26 cellular contexts compared by ENCODE assay signal in the genomic region with DNA sequence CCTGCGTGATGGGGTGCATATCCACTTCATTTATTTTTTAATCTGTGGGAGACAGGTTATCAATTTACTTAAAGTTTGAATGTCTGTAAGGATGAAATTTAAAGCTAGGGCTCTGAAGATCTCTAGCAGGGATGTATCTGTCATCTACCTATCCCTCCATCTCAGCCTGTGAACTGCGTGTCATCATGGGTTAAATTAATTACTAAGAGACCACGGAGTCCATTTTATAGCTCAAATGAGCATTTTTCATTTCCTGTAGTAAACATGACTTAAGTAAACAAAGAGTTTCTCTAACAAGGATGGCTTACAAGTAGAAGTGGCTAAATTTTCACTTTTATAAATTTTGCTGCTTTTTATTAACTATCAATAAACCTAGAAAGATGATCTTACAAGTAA. TPM values are rescaled to one million over a fixed set of nuclear protein-coding genes. Genes with fewer than 3 reads are reported as not detected.
DNase-seq lines count a peak whose midpoint lies in the region; ATAC-seq, FAIRE-seq and TF ChIP-seq lines count a peak whose summit lies in the region.
"Had no signal": no experiment of that assay in that cellular context is flagged by ENCODE, and none has a peak within 500 bp of the region (broad histone marks: within the 10 kb centered on the region; RNA-seq: fewer than 3 reads in every experiment).

No MANE protein-coding gene starts in this region.

- H4K8ac ChIP-seq in H1 (ENCODE audit: extremely low read depth, insufficient read depth, low read length) = no peak overlapping the region

- H3K9ac ChIP-seq in HUES64 (ENCODE audit: low read depth, low read length) = 0 out of 2 replicates have a peak overlapping the region, but pooled peaks have one; percentile 25
- H3K9ac ChIP-seq in H1 (replicated peaks in 1 of 4; ENCODE audit: extremely low read depth in 1 of 4, low read depth in 3 of 4, low read length in 3 of 4) = no peak overlapping the region
- no peak overlapping the region for H3K9ac ChIP-seq in neural progenitor cell

- peak overlapping the region; percentile 31 to 98 for H3K4me3 Mint-ChIP-seq in activated T-cell treated with anti-CD3 and anti-CD28 coated beads, Interleukin-2, amount 50 U/mL, for 72 hours
- peak overlapping the region; percentile 44 for H3K4me3 Mint-ChIP-seq in neural progenitor cell
- H3K4me3 Mint-ChIP-seq in CD8-positive, alpha-beta T cell = no peak overlapping the region

- TF ChIP-seq CTCF in H1 (IDR thresholded peaks at IDR 0.05; ENCODE audit: control extremely low read depth in 1 of 3, insufficient read depth in 1 of 3, low read depth in 1 of 3, low read length in 3 of 3) = no peak
- TF ChIP-seq CTCF in neural progenitor cell (IDR thresholded peaks at IDR 0.05) = no peak
- no peak for TF ChIP-seq CTCF in CD8-positive, alpha-beta T cell (IDR thresholded peaks at IDR 0.05)
- TF ChIP-seq CTCF in BE2C (IDR thresholded peaks at IDR 0.05; ENCODE audit: low read depth, low read length) = no peak

- H3K79me2 ChIP-seq in H1 (ENCODE audit: control insufficient read depth in 1 of 2, insufficient read depth in 2 of 2, low read length in 2 of 2) (peaks cover 3 to 62% of the 10 kb centered on the region in 2 experiments; a peak in 2 of 4 replicates), neural progenitor cell (ENCODE audit: low read depth) (no peaks in the 10 kb centered on the region)

- H3K9me3 Mint-ChIP-seq in activated T-cell treated with anti-CD3 and anti-CD28 coated beads, Interleukin-2, amount 50 U/mL, for 72 hours = no peaks in the 10 kb centered on the region
- H3K9me3 Mint-ChIP-seq in neural progenitor cell = peaks cover 3% of the 10 kb centered on the region
- no peaks in the 10 kb centered on the region for H3K9me3 Mint-ChIP-seq in CD8-positive, alpha-beta T cell

- H3K36me3 ChIP-seq in HUES64 (ENCODE audit: insufficient read depth, low read length) (no peaks in the 10 kb centered on the region), H1 (ENCODE audit: control insufficient read depth in 2 of 4, insufficient read depth in 4 of 4, low read length in 3 of 4) (0 out of 8 replicates have a peak, but pooled peaks cover 0 to under 1% (median 0%) of the 10 kb centered on the region in 4 experiments), neural progenitor cell (no peaks in the 10 kb centered on the region), BE2C (no peaks in the 10 kb centered on the region)
- no peaks in the 10 kb centered on the region for H3K36me3 ChIP-seq in CD8-positive, alpha-beta T cell (ENCODE audit: insufficient read depth, low read length)
- H3K36me3 ChIP-seq: thyroid gland had no signal

- no peak for DNase-seq in activated T-cell treated with anti-CD3 and anti-CD28 coated beads, Interleukin-2, amount 50 U/mL, for 72 hours
- no peak for DNase-seq in activated T-cell treated with anti-CD3 and anti-CD28 coated beads, Interleukin-2, amount 50 U/mL, for 1 hour
- DNase-seq in H1 (ENCODE audit: low read depth in 1 of 2, low spot score in 2 of 2) (no peak), neural progenitor cell (ENCODE audit: low spot score) (no peak), BE2C (no peak)
- DNase-seq in CD8-positive, alpha-beta T cell = no peak
- DNase-seq: activated CD4-positive, alpha-beta T cell treated with anti-CD3 and anti-CD28 coated beads for 1 hour; activated CD8-positive, alpha-beta memory T cell treated with anti-CD3 and anti-CD28 coated beads, Interleukin-2, amount 50 U/mL, for 4 hours; activated naive CD4-positive, alpha-beta T cell; anterior cingulate cortex; central memory CD4-positive, alpha-beta T cell; DMS53; Karpas-422; left colon; naive thymus-derived CD8-positive, alpha-beta T cell; NCI-H1105; NCI-H2081 treated with DMSO at 0.1 percent for 48 hours; NCI-H524 treated with DMSO at 0.1 percent for 48 hours; stimulated activated naive CD4-positive, alpha-beta T cell; thyroid gland had no signal

- peak overlapping the region; percentile 92 to 95 for H3K4me2 ChIP-seq in H1 (ENCODE audit: insufficient read depth in 1 of 2, low read depth in 2 of 2, low read length in 2 of 2)
- H3K4me2 ChIP-seq in neural progenitor cell = no peak overlapping the region

- H2AFZ ChIP-seq in H1 (ENCODE audit: low read length) = no peak overlapping the region
- H2AFZ ChIP-seq in neural progenitor cell (replicated peaks) = no peak overlapping the region

- peak overlapping the region; percentile 20 for H3K27ac Mint-ChIP-seq in activated T-cell treated with anti-CD3 and anti-CD28 coated beads, Interleukin-2, amount 50 U/mL, for 72 hours
- H3K27ac Mint-ChIP-seq in neural progenitor cell = no peak overlapping the region
- H3K27ac Mint-ChIP-seq in CD8-positive, alpha-beta T cell = no peak overlapping the region
- H3K27ac Mint-ChIP-seq: progenitor cell of endocrine pancreas had no signal

- WGBS in HUES64 = 20% methylated on average over 2 of the region's 3 CpGs
- WGBS in H1 (ENCODE audit: extremely low coverage in 1 of 2, insufficient coverage in 1 of 2, insufficient read length in 1 of 2, insufficient replicate concordance in 2 of 2, low coverage in 1 of 2, low lambda C conversion rate in 2 of 2, missing lambda C conversion rate in 1 of 2), 2 experiments = 7% methylated on average over 3 of the region's 3 CpGs; no CpG with 5 or more reads in 1 of the 2 experiments

- peak overlapping the region; percentile 56; the same call in 1 of the 2 replicates for H3K18ac ChIP-seq in H1 (ENCODE audit: extremely low read depth, low read length)

- POLR2A ChIA-PET in H1 (lab: Charles Lee; ENCODE audit: partially characterized antibody) = interaction anchor here (0.9 to 7.7 kb wide), 9 partner anchors 8 to 85 kb away, joined by 3 to 76 read pairs (median 4); partner anchors contain the start of genes ACAD8, GLB1L2, NCAPD3 and THYN1
- POLR2A ChIA-PET in CD8-positive, alpha-beta T cell (lab: Charles Lee) = interaction anchor here (0.6 to 2.4 kb wide), 6 partner anchors 9 to 240 kb away, joined by 3 to 8 read pairs (median 6); partner anchors contain the start of genes ACAD8, THYN1 and VPS26B

- H3K79me1 ChIP-seq in H1 (ENCODE audit: low read depth, low read length) = peaks cover 3% of the 10 kb centered on the region; the same call in 1 of the 2 replicates

- peaks cover 3 to 8% of the 10 kb centered on the region in 2 donors for H3K36me3 Mint-ChIP-seq in activated T-cell treated with anti-CD3 and anti-CD28 coated beads, Interleukin-2, amount 50 U/mL, for 72 hours (ENCODE audit: insufficient read depth in 2 of 2)
- H3K36me3 Mint-ChIP-seq in neural progenitor cell = no peaks in the 10 kb centered on the region
- peaks cover 13% of the 10 kb centered on the region for H3K36me3 Mint-ChIP-seq in CD8-positive, alpha-beta T cell
- H3K36me3 Mint-ChIP-seq: naive thymus-derived CD8-positive, alpha-beta T cell had no signal

- no peak overlapping the region for H2BK12ac ChIP-seq in H1 (ENCODE audit: low read depth, low read length)

- TF ChIP-seq POLR2A in H1 (IDR thresholded peaks at IDR 0.05; ENCODE audit: control extremely low read depth in 1 of 2, low read depth in 2 of 2, low read length in 2 of 2) = no peak

- H2BK5ac ChIP-seq in H1 (ENCODE audit: low read depth, low read length) = peak overlapping the region; percentile 61; the same call in 1 of the 2 replicates

- no peak overlapping the region for H3K14ac ChIP-seq in H1 (ENCODE audit: insufficient read length)

- CTCF ChIA-PET in H1 (lab: Charles Lee; ENCODE audit: partially characterized antibody) = interaction anchor here (0.6 to 12.0 kb wide), 11 partner anchors 10 to 73 kb away, joined by 3 to 114 read pairs (median 3); partner anchors contain the start of gene NCAPD3
- CTCF ChIA-PET in CD8-positive, alpha-beta T cell (lab: Charles Lee) = interaction anchor here (1.1 to 5.2 kb wide), 5 partner anchors 8 to 86 kb away, joined by 3 to 37 read pairs (median 4); no protein-coding TSS in a partner anchor

- H4K20me1 ChIP-seq in H1 (replicated peaks in 1 of 2; ENCODE audit: control insufficient read depth in 1 of 2, insufficient read depth in 2 of 2, low read length in 2 of 2) (no peaks in the 10 kb centered on the region), neural progenitor cell (ENCODE audit: low read depth) (peaks cover 14% of the 10 kb centered on the region)

- H3K4me1 Mint-ChIP-seq in activated T-cell treated with anti-CD3 and anti-CD28 coated beads, Interleukin-2, amount 50 U/mL, for 72 hours (ENCODE audit: low read depth) = peaks cover 53% of the 10 kb centered on the region
- H3K4me1 Mint-ChIP-seq in neural progenitor cell = peaks cover 37% of the 10 kb centered on the region
- peaks cover 54% of the 10 kb centered on the region for H3K4me1 Mint-ChIP-seq in CD8-positive, alpha-beta T cell (ENCODE audit: low read depth)

- H3K27ac ChIP-seq in HUES64 (ENCODE audit: low read depth, low read length) (peak overlapping the region; percentile 56; the same call in 1 of the 2 replicates), H1 (ENCODE audit: low read depth, low read length) (no peak overlapping the region), neural progenitor cell (no peak overlapping the region)
- H3K27ac ChIP-seq in CD8-positive, alpha-beta T cell (ENCODE audit: low read depth, low read length) = no peak overlapping the region
- H3K27ac ChIP-seq: thyroid gland had no signal

- no peak for TF ChIP-seq EP300 in H1 (IDR thresholded peaks at IDR 0.05; ENCODE audit: borderline replicate concordance in 1 of 2, low read depth in 2 of 2, low read length in 2 of 2)

- H4K91ac ChIP-seq in H1 (replicated peaks; ENCODE audit: insufficient read length, low read length) = no peak overlapping the region

- H2BK15ac ChIP-seq in H1 (ENCODE audit: low read length) = no peak overlapping the region

- no peak overlapping the region for H2AK5ac ChIP-seq in H1 (ENCODE audit: low read depth, low read length)

- H3K4ac ChIP-seq in H1 (replicated peaks; ENCODE audit: insufficient read length, low read depth, low read length) = no peak overlapping the region

- H3K23ac ChIP-seq in H1 (ENCODE audit: insufficient read length) = no peak overlapping the region

- H2BK20ac ChIP-seq in H1 (ENCODE audit: low read length) = no peak overlapping the region

- H3K4me3 ChIP-seq in HUES64 (ENCODE audit: low read length) (peak overlapping the region; percentile 76), H1 (ENCODE audit: extremely low read depth in 1 of 4, insufficient read depth in 2 of 4, low read depth in 3 of 4, low read length in 4 of 4) (peak overlapping the region; percentile 29 to 92 (median 89); a peak in 7 of 8 replicates), neural progenitor cell (no peak overlapping the region), BE2C (ENCODE audit: low read depth, low read length) (no peak overlapping the region)
- H3K4me3 ChIP-seq in CD8-positive, alpha-beta T cell (ENCODE audit: low read depth, low read length) = no peak overlapping the region
- H3K4me3 ChIP-seq: thyroid gland had no signal

- H3K4me1 ChIP-seq in HUES64 (ENCODE audit: insufficient read depth, low read length) = peaks cover 43% of the 10 kb centered on the region
- H3K4me1 ChIP-seq in H1 (replicated peaks in 1 of 4; ENCODE audit: control insufficient read depth in 3 of 4, insufficient read depth in 4 of 4, low read length in 3 of 4) = peaks cover 8 to 28% (median 19%) of the 10 kb centered on the region in 4 experiments
- H3K4me1 ChIP-seq in neural progenitor cell = no peaks in the 10 kb centered on the region
- H3K4me1 ChIP-seq in CD8-positive, alpha-beta T cell (ENCODE audit: insufficient read depth, low read length) = peaks cover 38% of the 10 kb centered on the region
- no peaks in the 10 kb centered on the region for H3K4me1 ChIP-seq in BE2C

- no peak for ATAC-seq in activated T-cell treated with anti-CD3 and anti-CD28 coated beads, Interleukin-2, amount 50 U/mL, for 72 hours (replicated peaks in 1 of 2)
- ATAC-seq in CD8-positive, alpha-beta T cell = no peak
- ATAC-seq: left colon; naive thymus-derived CD8-positive, alpha-beta T cell had no signal

- no peak overlapping the region for H3K56ac ChIP-seq in H1 (replicated peaks; ENCODE audit: insufficient read length, low read depth, low read length)

- no peaks in the 10 kb centered on the region for H3K27me3 Mint-ChIP-seq in activated T-cell treated with anti-CD3 and anti-CD28 coated beads, Interleukin-2, amount 50 U/mL, for 72 hours (ENCODE audit: low read depth)
- peaks cover 49% of the 10 kb centered on the region for H3K27me3 Mint-ChIP-seq in neural progenitor cell (ENCODE audit: insufficient read depth, low read depth)
- peaks cover 8% of the 10 kb centered on the region for H3K27me3 Mint-ChIP-seq in CD8-positive, alpha-beta T cell (ENCODE audit: low read depth)

- H3K27me3 ChIP-seq in HUES64 (ENCODE audit: insufficient read depth, low read length) (peaks cover 69% of the 10 kb centered on the region), H1 (replicated peaks in 1 of 4; ENCODE audit: control insufficient read depth in 3 of 4, extremely low read depth in 1 of 4, insufficient read depth in 3 of 4, low read length in 3 of 4) (peaks cover 0 to 7% (median 0%) of the 10 kb centered on the region in 4 experiments; a peak in 3 of 7 replicates), neural progenitor cell (peaks cover 84% of the 10 kb centered on the region), BE2C (peaks cover 70% of the 10 kb centered on the region)
- no peaks in the 10 kb centered on the region for H3K27me3 ChIP-seq in CD8-positive, alpha-beta T cell (ENCODE audit: insufficient read depth, low read length)

- H2BK120ac ChIP-seq in H1 (replicated peaks; ENCODE audit: low read depth, low read length) = no peak overlapping the region

- intact Hi-C loops in CD8-positive, alpha-beta T cell (cut with DNase I, micrococcal nuclease) = no loop called here

- H3F3A ChIP-seq in neural progenitor cell (ENCODE audit: low read depth) = peaks cover 16% of the 10 kb centered on the region

- FAIRE-seq in H1 (lab: Jason Lieb, UNC) = peak; percentile 19
- FAIRE-seq: frontal cortex, GM12892, H54 had no signal

- H3K9me3 ChIP-seq in HUES64 (ENCODE audit: insufficient read depth, low read depth, low read length) = no peaks in the 10 kb centered on the region
- no peaks in the 10 kb centered on the region for H3K9me3 ChIP-seq in H1 (ENCODE audit: insufficient read depth in 2 of 2, low read depth in 1 of 2, low read length in 1 of 2)
- H3K9me3 ChIP-seq in neural progenitor cell (ENCODE audit: low read depth) = no peaks in the 10 kb centered on the region
- H3K9me3 ChIP-seq in CD8-positive, alpha-beta T cell (ENCODE audit: low read length) = no peaks in the 10 kb centered on the region
- H3K9me3 ChIP-seq in BE2C = no peaks in the 10 kb centered on the region
- H3K9me3 ChIP-seq: thyroid gland had no signal

- no peak for TF ChIP-seq RAD21 in H1 (IDR thresholded peaks at IDR 0.05 in 1 of 2, conservative IDR thresholded peaks at IDR 0.05 in 1 of 2; ENCODE audit: low read depth in 2 of 2, low read length in 2 of 2)

- H4K5ac ChIP-seq in H1 (ENCODE audit: insufficient read length, low read depth, low read length) = peak overlapping the region; percentile 41

- H3K23me2 ChIP-seq in H1 (ENCODE audit: low read depth, low read length) = peaks cover 18% of the 10 kb centered on the region

RNA-seq across cellular contexts. Expression of gene GLB1L3, which starts 2.9 kb away (rescaled TPM):
- total RNA-seq in activated T-cell treated with anti-CD3 and anti-CD28 coated beads, Interleukin-2, amount 50 U/mL, for 72 hours = 10 to 100 TPM; 13.0 to 13.6 TPM
- polyA plus RNA-seq in HUES64 (2013, experiment 1 of 2) = 9.6 TPM
- polyA plus RNA-seq in HUES64 (2013, experiment 2 of 2) = 7.3 TPM
- total RNA-seq in H1 (2021; fragmentation: NEBNext Ultra II Directional; extraction: Animal tissue kit (Norgen Biotek cat#: 25700)) = 32.6 and 33.2 TPM in 2 replicates
- 14.9 and 19.7 TPM in 2 replicates for polyA plus RNA-seq in H1 (2011; rRNA removed)
- polyA plus RNA-seq in H1 (2011; cell fraction: cytosol; rRNA removed) = 16.5 TPM
- polyA plus RNA-seq in H1 (2011; cell fraction: nucleus; rRNA removed) = 58.1 TPM
- 20.7 to 26.8 TPM (median 25.0 TPM) in 4 replicates for polyA plus RNA-seq in H1 (2012, experiment 1 of 2)
- polyA plus RNA-seq in H1 (2012, experiment 2 of 2) = 10.5 TPM
- polyA plus RNA-seq in H1 (2013, experiment 1 of 2) = 19.3 TPM
- polyA plus RNA-seq in H1 (2013, experiment 2 of 2) = 19.8 TPM
- polyA minus RNA-seq in H1 (2011; rRNA and poly(A)+ RNA removed) = 8.7 and 10.5 TPM in 2 replicates
- 9.7 TPM for polyA minus RNA-seq in H1 (2011; cell fraction: cytosol; rRNA and poly(A)+ RNA removed)
- 19.4 TPM for polyA minus RNA-seq in H1 (2011; cell fraction: nucleus; rRNA and poly(A)+ RNA removed)
- 0.09 TPM in 1 of 2 replicates, not detected in the other for total RNA-seq in neural progenitor cell (ENCODE audit: low replicate concordance)
- under 1 TPM; 0.58 to 0.87 TPM for total RNA-seq in CD8-positive, alpha-beta T cell
- not detected for polyA plus RNA-seq in BE2C (2012; ENCODE audit: insufficient read depth, insufficient read length, low read depth)
- total RNA-seq: left colon, mesenteric fat pad, progenitor cell of endocrine pancreas had no signal

RNA-seq across cellular contexts. Expression of gene ACAD8, which starts 19.9 kb away (rescaled TPM):
- 10 to 100 TPM; 21.6 to 24.0 TPM for total RNA-seq in activated T-cell treated with anti-CD3 and anti-CD28 coated beads, Interleukin-2, amount 50 U/mL, for 72 hours
- polyA plus RNA-seq in HUES64 (2013, experiment 1 of 2) = 32.9 TPM
- 30.4 TPM for polyA plus RNA-seq in HUES64 (2013, experiment 2 of 2)
- total RNA-seq in H1 (2021; fragmentation: NEBNext Ultra II Directional; extraction: Animal tissue kit (Norgen Biotek cat#: 25700)) = 48.2 and 52.7 TPM in 2 replicates
- polyA plus RNA-seq in H1 (2011; rRNA removed) = 40.9 and 45.8 TPM in 2 replicates
- polyA plus RNA-seq in H1 (2011; cell fraction: cytosol; rRNA removed) = 52.6 TPM
- 66.6 TPM for polyA plus RNA-seq in H1 (2011; cell fraction: nucleus; rRNA removed)
- polyA plus RNA-seq in H1 (2012, experiment 1 of 2) = 58.4 to 62.2 TPM (median 60.3 TPM) in 4 replicates
- polyA plus RNA-seq in H1 (2012, experiment 2 of 2) = 26.0 TPM
- 30.3 TPM for polyA plus RNA-seq in H1 (2013, experiment 1 of 2)
- polyA plus RNA-seq in H1 (2013, experiment 2 of 2) = 26.5 TPM
- polyA minus RNA-seq in H1 (2011; rRNA and poly(A)+ RNA removed) = 45.6 and 46.9 TPM in 2 replicates
- polyA minus RNA-seq in H1 (2011; cell fraction: cytosol; rRNA and poly(A)+ RNA removed) = 22.9 TPM
- 39.9 TPM for polyA minus RNA-seq in H1 (2011; cell fraction: nucleus; rRNA and poly(A)+ RNA removed)
- 34.5 and 48.4 TPM in 2 replicates for total RNA-seq in neural progenitor cell (ENCODE audit: low replicate concordance)
- 10 to 100 TPM; 19.5 to 20.3 TPM for total RNA-seq in CD8-positive, alpha-beta T cell
- polyA plus RNA-seq in BE2C (2012; ENCODE audit: insufficient read depth, insufficient read length, low read depth) = 34.0 TPM

RNA-seq across cellular contexts. Expression of gene THYN1, which starts 20.2 kb away (rescaled TPM):
- 10 to 100 TPM; 70.4 to 89.0 TPM for total RNA-seq in activated T-cell treated with anti-CD3 and anti-CD28 coated beads, Interleukin-2, amount 50 U/mL, for 72 hours
- polyA plus RNA-seq in HUES64 (2013, experiment 1 of 2) = 96.5 TPM
- 101 TPM for polyA plus RNA-seq in HUES64 (2013, experiment 2 of 2)
- 95.1 and 95.4 TPM in 2 replicates for total RNA-seq in H1 (2021; fragmentation: NEBNext Ultra II Directional; extraction: Animal tissue kit (Norgen Biotek cat#: 25700))
- polyA plus RNA-seq in H1 (2011; rRNA removed) = 41.3 and 77.3 TPM in 2 replicates
- 86.4 TPM for polyA plus RNA-seq in H1 (2011; cell fraction: cytosol; rRNA removed)
- polyA plus RNA-seq in H1 (2011; cell fraction: nucleus; rRNA removed) = 44.4 TPM
- 118 to 130 TPM (median 121 TPM) in 4 replicates for polyA plus RNA-seq in H1 (2012, experiment 1 of 2)
- polyA plus RNA-seq in H1 (2012, experiment 2 of 2) = 31.3 TPM
- 96.1 TPM for polyA plus RNA-seq in H1 (2013, experiment 1 of 2)
- 95.8 TPM for polyA plus RNA-seq in H1 (2013, experiment 2 of 2)
- 65.1 and 93.1 TPM in 2 replicates for polyA minus RNA-seq in H1 (2011; rRNA and poly(A)+ RNA removed)
- polyA minus RNA-seq in H1 (2011; cell fraction: cytosol; rRNA and poly(A)+ RNA removed) = 49.0 TPM
- polyA minus RNA-seq in H1 (2011; cell fraction: nucleus; rRNA and poly(A)+ RNA removed) = 36.1 TPM
- total RNA-seq in neural progenitor cell (ENCODE audit: low replicate concordance) = 76.0 and 109 TPM in 2 replicates
- 10 to 100 TPM; 27.1 to 31.5 TPM for total RNA-seq in CD8-positive, alpha-beta T cell
- 38.9 TPM for polyA plus RNA-seq in BE2C (2012; ENCODE audit: insufficient read depth, insufficient read length, low read depth)

RNA-seq across cellular contexts. Expression of gene VPS26B, which starts 48.8 kb away (rescaled TPM):
- 10 to 100 TPM; 42.6 to 48.7 TPM for total RNA-seq in activated T-cell treated with anti-CD3 and anti-CD28 coated beads, Interleukin-2, amount 50 U/mL, for 72 hours
- 20.1 TPM for polyA plus RNA-seq in HUES64 (2013, experiment 1 of 2)
- polyA plus RNA-seq in HUES64 (2013, experiment 2 of 2) = 19.5 TPM
- total RNA-seq in H1 (2021; fragmentation: NEBNext Ultra II Directional; extraction: Animal tissue kit (Norgen Biotek cat#: 25700)) = 26.8 and 27.0 TPM in 2 replicates
- polyA plus RNA-seq in H1 (2011; rRNA removed) = 18.3 and 19.6 TPM in 2 replicates
- 21.7 TPM for polyA plus RNA-seq in H1 (2011; cell fraction: cytosol; rRNA removed)
- polyA plus RNA-seq in H1 (2011; cell fraction: nucleus; rRNA removed) = 23.5 TPM
- 19.5 to 21.1 TPM (median 20.1 TPM) in 4 replicates for polyA plus RNA-seq in H1 (2012, experiment 1 of 2)
- polyA plus RNA-seq in H1 (2012, experiment 2 of 2) = 16.3 TPM
- 15.3 TPM for polyA plus RNA-seq in H1 (2013, experiment 1 of 2)
- polyA plus RNA-seq in H1 (2013, experiment 2 of 2) = 14.6 TPM
- 27.9 and 33.4 TPM in 2 replicates for polyA minus RNA-seq in H1 (2011; rRNA and poly(A)+ RNA removed)
- 17.2 TPM for polyA minus RNA-seq in H1 (2011; cell fraction: cytosol; rRNA and poly(A)+ RNA removed)
- 16.7 TPM for polyA minus RNA-seq in H1 (2011; cell fraction: nucleus; rRNA and poly(A)+ RNA removed)
- 17.6 and 19.5 TPM in 2 replicates for total RNA-seq in neural progenitor cell (ENCODE audit: low replicate concordance)
- 10 to 100 TPM; 36.8 to 37.8 TPM for total RNA-seq in CD8-positive, alpha-beta T cell
- polyA plus RNA-seq in BE2C (2012; ENCODE audit: insufficient read depth, insufficient read length, low read depth) = 99.7 TPM

RNA-seq across cellular contexts. Expression of gene NCAPD3, which starts 49.5 kb away (rescaled TPM):
- total RNA-seq in activated T-cell treated with anti-CD3 and anti-CD28 coated beads, Interleukin-2, amount 50 U/mL, for 72 hours = 10 to 100 TPM; 65.8 to 75.6 TPM
- polyA plus RNA-seq in HUES64 (2013, experiment 1 of 2) = 32.7 TPM
- polyA plus RNA-seq in HUES64 (2013, experiment 2 of 2) = 30.6 TPM
- total RNA-seq in H1 (2021; fragmentation: NEBNext Ultra II Directional; extraction: Animal tissue kit (Norgen Biotek cat#: 25700)) = 50.3 and 55.2 TPM in 2 replicates
- 26.5 and 27.1 TPM in 2 replicates for polyA plus RNA-seq in H1 (2011; rRNA removed)
- 33.8 TPM for polyA plus RNA-seq in H1 (2011; cell fraction: cytosol; rRNA removed)
- 56.8 TPM for polyA plus RNA-seq in H1 (2011; cell fraction: nucleus; rRNA removed)
- 31.1 to 45.3 TPM (median 36.0 TPM) in 4 replicates for polyA plus RNA-seq in H1 (2012, experiment 1 of 2)
- polyA plus RNA-seq in H1 (2012, experiment 2 of 2) = 4.8 TPM
- polyA plus RNA-seq in H1 (2013, experiment 1 of 2) = 23.8 TPM
- 22.4 TPM for polyA plus RNA-seq in H1 (2013, experiment 2 of 2)
- 76.6 and 83.3 TPM in 2 replicates for polyA minus RNA-seq in H1 (2011; rRNA and poly(A)+ RNA removed)
- polyA minus RNA-seq in H1 (2011; cell fraction: cytosol; rRNA and poly(A)+ RNA removed) = 62.4 TPM
- polyA minus RNA-seq in H1 (2011; cell fraction: nucleus; rRNA and poly(A)+ RNA removed) = 67.9 TPM
- total RNA-seq in neural progenitor cell (ENCODE audit: low replicate concordance) = 41.0 and 45.0 TPM in 2 replicates
- total RNA-seq in CD8-positive, alpha-beta T cell = 10 to 100 TPM; 30.2 to 30.4 TPM
- 75.8 TPM for polyA plus RNA-seq in BE2C (2012; ENCODE audit: insufficient read depth, insufficient read length, low read depth)

Comparison
In these comparisons a context has a peak if more than half of its experiments do, and no peak if none do; other contexts are left out.
1. H3K4me3 ChIP-seq: peak in HUES64 (single experiment) and H1 (4 of 4); none in neural progenitor cell (single experiment), CD8-positive, alpha-beta T cell (single experiment) and BE2C (single experiment).
2. RNA of gene GLB1L3, which starts 2.9 kb away (total RNA-seq): 32.6 to 33.2 TPM in H1 and 13.0 to 13.6 TPM in activated T-cell treated with anti-CD3 and anti-CD28 coated beads, Interleukin-2, amount 50 U/mL, for 72 hours; 0.58 to 0.87 TPM in CD8-positive, alpha-beta T cell and 0.09 TPM in neural progenitor cell; every median in the first group is over 4 times any median in the second.